ENCODE assay signal across 13 cellular contexts in genomic region chr3:185584681-185585080, GRCh38. TPM values are rescaled to one million over a fixed set of nuclear protein-coding genes. Genes with fewer than 3 reads are reported as not detected.
DNase-seq lines count a peak whose midpoint lies in the region; ATAC-seq and TF ChIP-seq lines count a peak whose summit lies in the region.
"Had no signal": no experiment of that assay in that cellular context is flagged by ENCODE, and none has a peak within 500 bp of the region (broad histone marks: within the 10 kb centered on the region; RNA-seq: fewer than 3 reads in every experiment).

No MANE protein-coding gene starts in this region.

- no peaks in the 10 kb centered on the region for H3K9me3 Mint-ChIP-seq in activated T-cell treated with anti-CD3 and anti-CD28 coated beads, Interleukin-2, amount 50 U/mL, for 24 hours
- H3K9me3 Mint-ChIP-seq in WTC11 (no peaks in the 10 kb centered on the region), glutamatergic neuron (ENCODE audit: unreplicated experiment) (peaks cover 12% of the 10 kb centered on the region)
- H3K9me3 Mint-ChIP-seq in stimulated activated effector memory CD8-positive, alpha-beta T cell treated with anti-CD3 and anti-CD28 coated beads, Interleukin-12 subunit alpha, Interleukin-12 subunit beta, amount 100 ng/mL, for 72 hours = no peaks in the 10 kb centered on the region

- H3K4me1 Mint-ChIP-seq in activated T-cell treated with anti-CD3 and anti-CD28 coated beads, Interleukin-2, amount 50 U/mL, for 24 hours (ENCODE audit: low read depth) = peaks cover 36% of the 10 kb centered on the region
- peaks cover 48% of the 10 kb centered on the region for H3K4me1 Mint-ChIP-seq in WTC11
- H3K4me1 Mint-ChIP-seq in glutamatergic neuron (ENCODE audit: low read depth, unreplicated experiment) = peaks cover 13% of the 10 kb centered on the region
- peaks cover 46% of the 10 kb centered on the region for H3K4me1 Mint-ChIP-seq in stimulated activated effector memory CD8-positive, alpha-beta T cell treated with anti-CD3 and anti-CD28 coated beads, Interleukin-12 subunit alpha, Interleukin-12 subunit beta, amount 100 ng/mL, for 72 hours

- H3K27me3 Mint-ChIP-seq in activated T-cell treated with anti-CD3 and anti-CD28 coated beads, Interleukin-2, amount 50 U/mL, for 24 hours = no peaks in the 10 kb centered on the region
- H3K27me3 Mint-ChIP-seq in WTC11 (ENCODE audit: low read depth) (no peaks in the 10 kb centered on the region; the same call in 1 of the 2 replicates), glutamatergic neuron (ENCODE audit: unreplicated experiment) (peaks cover 10% of the 10 kb centered on the region)

- no peak for DNase-seq in activated T-cell treated with anti-CD3 and anti-CD28 coated beads, Interleukin-2, amount 50 U/mL, for 24 hours
- DNase-seq in activated T-cell treated with anti-CD3 and anti-CD28 coated beads, Interleukin-2, amount 50 U/mL, for 1 hour = no peak
- no peak for DNase-seq in WTC11 (ENCODE audit: low spot score)
- no peak for DNase-seq in glutamatergic neuron
- no peak for DNase-seq in stimulated activated effector memory CD8-positive, alpha-beta T cell treated with anti-CD3 and anti-CD28 coated beads, Interleukin-12 subunit alpha, Interleukin-12 subunit beta, amount 100 ng/mL, for 72 hours (ENCODE audit: low spot score in 2 of 2)
- no peak for DNase-seq in SHP77 treated with DMSO at 0.1 percent for 48 hours (lab: John Stamatoyannopoulos, UW)
- DNase-seq in ACHN = no peak
- DNase-seq in substantia nigra (lab: John Stamatoyannopoulos, UW) = no peak
- DNase-seq: heart left ventricle, KBM-7, NCI-H1694, ovary, upper lobe of left lung had no signal

- H3K4me3 Mint-ChIP-seq in activated T-cell treated with anti-CD3 and anti-CD28 coated beads, Interleukin-2, amount 50 U/mL, for 24 hours = peak overlapping the region; percentile 46
- peak overlapping the region; percentile 89 for H3K4me3 Mint-ChIP-seq in WTC11
- peak overlapping the region; percentile 50 for H3K4me3 Mint-ChIP-seq in glutamatergic neuron (ENCODE audit: unreplicated experiment)
- H3K4me3 Mint-ChIP-seq in stimulated activated effector memory CD8-positive, alpha-beta T cell treated with anti-CD3 and anti-CD28 coated beads, Interleukin-12 subunit alpha, Interleukin-12 subunit beta, amount 100 ng/mL, for 72 hours = peak overlapping the region; percentile 84

- H3K27ac Mint-ChIP-seq in activated T-cell treated with anti-CD3 and anti-CD28 coated beads, Interleukin-2, amount 50 U/mL, for 24 hours = no peak overlapping the region
- H3K27ac Mint-ChIP-seq in WTC11 = peak overlapping the region; percentile 99
- H3K27ac Mint-ChIP-seq in glutamatergic neuron (ENCODE audit: unreplicated experiment) = peak overlapping the region; percentile 74
- H3K27ac Mint-ChIP-seq in stimulated activated effector memory CD8-positive, alpha-beta T cell treated with anti-CD3 and anti-CD28 coated beads, Interleukin-12 subunit alpha, Interleukin-12 subunit beta, amount 100 ng/mL, for 72 hours = peak overlapping the region; percentile 34

- H3K36me3 Mint-ChIP-seq in activated T-cell treated with anti-CD3 and anti-CD28 coated beads, Interleukin-2, amount 50 U/mL, for 24 hours (ENCODE audit: low read depth) = peaks cover 19% of the 10 kb centered on the region
- H3K36me3 Mint-ChIP-seq in WTC11 (no peaks in the 10 kb centered on the region), glutamatergic neuron (ENCODE audit: unreplicated experiment) (no peaks in the 10 kb centered on the region)
- peaks cover 31% of the 10 kb centered on the region for H3K36me3 Mint-ChIP-seq in stimulated activated effector memory CD8-positive, alpha-beta T cell treated with anti-CD3 and anti-CD28 coated beads, Interleukin-12 subunit alpha, Interleukin-12 subunit beta, amount 100 ng/mL, for 72 hours

- TF ChIP-seq CTCF in WTC11 (IDR thresholded peaks at IDR 0.05) = no peak
- no peak for TF ChIP-seq CTCF in glutamatergic neuron (IDR thresholded peaks at IDR 0.05; ENCODE audit: partially characterized antibody, unreplicated experiment)

- POLR2A ChIA-PET in WTC11 (lab: Charles Lee) = interaction anchor here (1.5 kb wide), 1 partner anchor 86 kb away, joined by 4 read pairs; the partner anchor contains the start of gene TMEM41A

- CTCF ChIA-PET in WTC11 (lab: Charles Lee) = interaction anchor here (1.6 kb wide), 1 partner anchor 9 kb away, joined by 21 read pairs; no protein-coding TSS in a partner anchor

- ATAC-seq in WTC11 = no peak
- no peak for ATAC-seq in stimulated activated effector memory CD8-positive, alpha-beta T cell treated with anti-CD3 and anti-CD28 coated beads, Interleukin-12 subunit alpha, Interleukin-12 subunit beta, amount 100 ng/mL, for 72 hours
- ATAC-seq: heart left ventricle had no signal

- H3K27ac ChIP-seq in substantia nigra (ENCODE audit: low read depth, low read length, poor library complexity, severe bottlenecking) = no peak overlapping the region
- H3K27ac ChIP-seq: ovary had no signal

- in situ Hi-C loops in ACHN (cut with HindIII; ENCODE audit: low pct_ligation_motif_present, low pct_unique_long_range_greater_than_20kb, low sequenced_read_pairs) = no loop called here

TF ChIP-seq in WTC11, 78 proteins besides CTCF, POLR2A, EP300 and RAD21:
- TF ChIP-seq ZNF263 (CRISPR knock-in tag; IDR thresholded peaks at IDR 0.05; ENCODE audit: low read depth) (no peak), MYBL2 (CRISPR knock-in tag; IDR thresholded peaks at IDR 0.05) (no peak), NFYB (CRISPR knock-in tag; conservative IDR thresholded peaks at IDR 0.05; ENCODE audit: low read depth) (no peak), JAZF1 (CRISPR knock-in tag; IDR thresholded peaks at IDR 0.05) (no peak), IRF1 (CRISPR knock-in tag; IDR thresholded peaks at IDR 0.05) (no peak), E2F5 (CRISPR knock-in tag; IDR thresholded peaks at IDR 0.05) (no peak), AFF4 (CRISPR knock-in tag; IDR thresholded peaks at IDR 0.05; ENCODE audit: borderline replicate concordance) (no peak), CDX4 (CRISPR knock-in tag; IDR thresholded peaks at IDR 0.05; ENCODE audit: borderline replicate concordance) (no peak), ZNF138 (CRISPR knock-in tag; conservative IDR thresholded peaks at IDR 0.05) (no peak), ZNF416 (CRISPR knock-in tag; IDR thresholded peaks at IDR 0.05) (no peak)

RNA-seq across cellular contexts. Expression of gene SENP2, which starts 1.4 kb away (rescaled TPM):
- total RNA-seq in WTC11 (2021) = 55.0 to 57.2 TPM (median 56.9 TPM) in 3 replicates
- 54.6 TPM for total RNA-seq in glutamatergic neuron (ENCODE audit: unreplicated experiment)

RNA-seq across cellular contexts. Expression of gene LIPH, which starts 32.3 kb away (rescaled TPM):
- total RNA-seq in WTC11 (2021) (0.07 to 0.27 TPM (median 0.11 TPM) in 3 replicates), glutamatergic neuron (ENCODE audit: unreplicated experiment) (not detected)
